Comparison of ENCODE assay signal across 1 cellular context in the genomic region with DNA sequence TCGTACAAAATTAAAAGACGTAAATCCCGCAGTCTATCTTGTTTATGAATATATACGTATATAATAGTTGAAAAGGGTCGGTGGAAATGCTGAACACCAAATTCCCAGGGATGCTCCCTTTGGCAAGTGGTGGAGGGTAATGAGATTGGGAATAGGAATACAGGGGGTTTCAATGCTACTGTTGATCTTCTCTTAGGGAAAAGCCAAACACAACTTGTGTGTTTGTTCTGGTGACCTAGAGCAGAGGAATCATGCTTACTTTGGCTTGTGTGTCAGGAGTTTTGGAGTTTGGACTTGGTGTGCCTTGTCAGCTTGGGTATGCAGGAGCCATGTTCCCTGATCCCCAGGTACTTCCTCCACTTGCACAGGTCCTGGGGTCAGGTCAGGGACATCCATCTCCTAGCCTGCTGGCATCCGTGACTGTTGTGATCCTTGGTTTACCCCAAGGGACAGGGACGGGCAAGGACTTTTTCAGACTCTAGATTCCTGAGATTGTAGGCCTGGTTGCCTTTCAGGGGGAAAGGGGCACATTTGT.
TF ChIP-seq lines count a peak whose summit lies in the region.

No MANE protein-coding gene starts in this region.

TF ChIP-seq in HepG2, 621 proteins besides CTCF, POLR2A, EP300 and RAD21 (continued from another document and continues in another):
- peak; percentile 43; the same call in 1 of the 2 replicates for TF ChIP-seq ZFX (CRISPR knock-in tag; IDR thresholded peaks at IDR 0.05; ENCODE audit: low read depth)
- TF ChIP-seq, protein P1, sequence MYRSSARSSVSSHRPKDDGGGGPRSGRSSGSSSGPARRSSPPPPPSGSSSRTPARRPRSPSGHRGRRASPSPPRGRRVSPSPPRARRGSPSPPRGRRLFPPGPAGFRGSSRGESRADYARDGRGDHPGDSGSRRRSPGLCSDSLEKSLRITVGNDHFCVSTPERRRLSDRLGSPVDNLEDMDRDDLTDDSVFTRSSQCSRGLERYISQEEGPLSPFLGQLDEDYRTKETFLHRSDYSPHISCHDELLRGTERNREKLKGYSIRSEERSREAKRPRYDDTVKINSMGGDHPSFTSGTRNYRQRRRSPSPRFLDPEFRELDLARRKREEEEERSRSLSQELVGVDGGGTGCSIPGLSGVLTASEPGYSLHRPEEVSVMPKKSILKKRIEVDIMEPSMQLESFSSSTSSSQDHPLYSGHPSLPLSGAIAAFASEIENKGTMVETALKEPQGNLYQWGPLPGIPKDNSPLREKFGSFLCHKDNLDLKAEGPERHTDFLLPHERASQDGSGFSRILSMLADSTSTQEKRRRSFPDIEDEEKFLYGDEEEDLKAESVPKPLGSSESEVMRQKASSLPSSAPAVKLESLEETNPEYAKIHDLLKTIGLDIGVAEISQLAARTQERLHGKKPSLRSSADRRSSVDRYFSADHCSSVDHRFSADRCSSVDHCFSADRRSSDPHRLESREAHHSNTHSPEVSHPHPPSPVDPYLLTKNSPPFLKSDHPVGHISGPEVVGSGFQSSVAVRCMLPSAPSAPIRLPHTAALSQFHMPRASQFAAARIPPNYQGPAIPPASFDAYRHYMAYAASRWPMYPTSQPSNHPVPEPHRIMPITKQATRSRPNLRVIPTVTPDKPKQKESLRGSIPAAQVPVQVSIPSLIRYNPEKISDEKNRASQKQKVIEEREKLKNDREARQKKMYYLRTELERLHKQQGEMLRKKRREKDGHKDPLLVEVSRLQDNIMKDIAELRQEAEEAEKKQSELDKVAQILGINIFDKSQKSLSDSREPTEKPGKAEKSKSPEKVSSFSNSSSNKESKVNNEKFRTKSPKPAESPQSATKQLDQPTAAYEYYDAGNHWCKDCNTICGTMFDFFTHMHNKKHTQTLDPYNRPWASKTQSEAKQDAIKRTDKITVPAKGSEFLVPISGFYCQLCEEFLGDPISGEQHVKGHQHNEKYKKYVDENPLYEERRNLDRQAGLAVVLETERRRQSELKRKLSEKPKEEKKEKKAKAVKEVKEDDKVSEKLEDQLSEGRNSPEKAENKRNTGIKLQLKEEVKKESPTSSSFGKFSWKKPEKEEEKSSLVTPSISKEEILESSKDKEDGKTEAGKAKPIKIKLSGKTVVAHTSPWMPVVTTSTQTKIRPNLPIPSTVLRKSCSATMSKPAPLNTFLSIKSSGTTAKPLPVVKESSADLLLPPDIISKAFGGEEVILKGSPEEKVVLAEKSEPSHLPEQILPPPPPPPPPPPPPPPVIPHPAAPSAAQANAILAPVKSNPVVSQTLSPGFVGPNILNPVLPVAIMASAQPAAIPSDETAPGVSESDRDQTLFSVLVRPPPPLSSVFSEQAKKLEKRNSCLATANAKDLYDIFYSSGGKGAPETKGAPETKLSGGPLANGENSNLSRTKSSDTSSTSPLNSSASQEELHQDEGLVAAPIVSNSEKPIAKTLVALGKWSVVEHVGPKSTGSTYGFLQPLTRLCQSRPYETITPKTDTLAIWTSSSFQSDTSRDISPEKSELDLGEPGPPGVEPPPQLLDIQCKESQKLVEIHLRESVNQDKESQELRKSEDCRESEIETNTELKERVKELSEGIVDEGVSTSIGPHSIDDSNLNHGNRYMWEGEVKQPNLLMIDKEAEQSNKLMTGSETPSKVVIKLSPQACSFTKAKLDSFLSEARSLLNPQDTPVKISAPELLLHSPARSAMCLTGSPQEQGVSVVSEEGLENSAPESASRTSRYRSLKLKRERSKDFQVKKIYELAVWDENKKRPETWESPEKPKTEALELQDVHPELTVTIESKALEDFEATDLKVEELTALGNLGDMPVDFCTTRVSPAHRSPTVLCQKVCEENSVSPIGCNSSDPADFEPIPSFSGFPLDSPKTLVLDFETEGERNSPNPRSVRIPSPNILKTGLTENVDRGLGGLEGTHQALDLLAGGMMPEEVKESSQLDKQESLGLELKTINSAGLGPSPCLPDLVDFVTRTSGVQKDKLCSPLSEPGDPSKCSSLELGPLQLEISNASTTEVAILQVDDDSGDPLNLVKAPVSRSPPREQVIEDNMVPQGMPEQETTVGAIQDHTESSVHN (CRISPR knock-in tag; IDR thresholded peaks at IDR 0.05), result no peak
- TF ChIP-seq SMC3 (IDR thresholded peaks at IDR 0.05; ENCODE audit: low read length), result no peak
- 0 out of 2 replicates have a peak, but pooled peaks have one; percentile 26 for TF ChIP-seq MIER2 (CRISPR knock-in tag; IDR thresholded peaks at IDR 0.05)
- TF ChIP-seq, protein P2, sequence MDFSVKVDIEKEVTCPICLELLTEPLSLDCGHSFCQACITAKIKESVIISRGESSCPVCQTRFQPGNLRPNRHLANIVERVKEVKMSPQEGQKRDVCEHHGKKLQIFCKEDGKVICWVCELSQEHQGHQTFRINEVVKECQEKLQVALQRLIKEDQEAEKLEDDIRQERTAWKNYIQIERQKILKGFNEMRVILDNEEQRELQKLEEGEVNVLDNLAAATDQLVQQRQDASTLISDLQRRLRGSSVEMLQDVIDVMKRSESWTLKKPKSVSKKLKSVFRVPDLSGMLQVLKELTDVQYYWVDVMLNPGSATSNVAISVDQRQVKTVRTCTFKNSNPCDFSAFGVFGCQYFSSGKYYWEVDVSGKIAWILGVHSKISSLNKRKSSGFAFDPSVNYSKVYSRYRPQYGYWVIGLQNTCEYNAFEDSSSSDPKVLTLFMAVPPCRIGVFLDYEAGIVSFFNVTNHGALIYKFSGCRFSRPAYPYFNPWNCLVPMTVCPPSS (IDR thresholded peaks at IDR 0.05), result no peak
- TF ChIP-seq HIVEP1 (CRISPR knock-in tag; IDR thresholded peaks at IDR 0.05), result no peak
- TF ChIP-seq BRCA1 (CRISPR knock-in tag; IDR thresholded peaks at IDR 0.05), result no peak
- TF ChIP-seq STAG1 (CRISPR knock-in tag; IDR thresholded peaks at IDR 0.05), result no peak
- TF ChIP-seq, protein P3, sequence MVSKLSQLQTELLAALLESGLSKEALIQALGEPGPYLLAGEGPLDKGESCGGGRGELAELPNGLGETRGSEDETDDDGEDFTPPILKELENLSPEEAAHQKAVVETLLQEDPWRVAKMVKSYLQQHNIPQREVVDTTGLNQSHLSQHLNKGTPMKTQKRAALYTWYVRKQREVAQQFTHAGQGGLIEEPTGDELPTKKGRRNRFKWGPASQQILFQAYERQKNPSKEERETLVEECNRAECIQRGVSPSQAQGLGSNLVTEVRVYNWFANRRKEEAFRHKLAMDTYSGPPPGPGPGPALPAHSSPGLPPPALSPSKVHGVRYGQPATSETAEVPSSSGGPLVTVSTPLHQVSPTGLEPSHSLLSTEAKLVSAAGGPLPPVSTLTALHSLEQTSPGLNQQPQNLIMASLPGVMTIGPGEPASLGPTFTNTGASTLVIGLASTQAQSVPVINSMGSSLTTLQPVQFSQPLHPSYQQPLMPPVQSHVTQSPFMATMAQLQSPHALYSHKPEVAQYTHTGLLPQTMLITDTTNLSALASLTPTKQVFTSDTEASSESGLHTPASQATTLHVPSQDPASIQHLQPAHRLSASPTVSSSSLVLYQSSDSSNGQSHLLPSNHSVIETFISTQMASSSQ (IDR thresholded peaks at IDR 0.05; ENCODE audit: low read depth), result no peak
- TF ChIP-seq, protein P3 (CRISPR knock-in tag; IDR thresholded peaks at IDR 0.05; ENCODE audit: borderline replicate concordance), result no peak
- TF ChIP-seq PHF5A (CRISPR knock-in tag; IDR thresholded peaks at IDR 0.05; ENCODE audit: low read depth, unreplicated experiment), result no peak
- TF ChIP-seq, protein P4, sequence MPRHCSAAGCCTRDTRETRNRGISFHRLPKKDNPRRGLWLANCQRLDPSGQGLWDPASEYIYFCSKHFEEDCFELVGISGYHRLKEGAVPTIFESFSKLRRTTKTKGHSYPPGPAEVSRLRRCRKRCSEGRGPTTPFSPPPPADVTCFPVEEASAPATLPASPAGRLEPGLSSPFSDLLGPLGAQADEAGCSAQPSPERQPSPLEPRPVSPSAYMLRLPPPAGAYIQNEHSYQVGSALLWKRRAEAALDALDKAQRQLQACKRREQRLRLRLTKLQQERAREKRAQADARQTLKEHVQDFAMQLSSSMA (CRISPR knock-in tag; IDR thresholded peaks at IDR 0.05), result 0 out of 2 replicates have a peak, but pooled peaks have one; percentile 19
- TF ChIP-seq RBFOX2 (IDR thresholded peaks at IDR 0.05; ENCODE audit: low read depth, low read length), result no peak
- TF ChIP-seq MTF1 (CRISPR knock-in tag; IDR thresholded peaks at IDR 0.05), result no peak
- no peak for TF ChIP-seq HDAC6 (IDR thresholded peaks at IDR 0.05; ENCODE audit: low read depth, low read length)
- TF ChIP-seq ZNF205 (CRISPR knock-in tag; IDR thresholded peaks at IDR 0.05), result no peak
- no peak for TF ChIP-seq DMAP1 (CRISPR knock-in tag; IDR thresholded peaks at IDR 0.05)
- no peak for TF ChIP-seq RBM22 (optimal IDR thresholded peaks at IDR 0.05; ENCODE audit: low read length)
- TF ChIP-seq NR2C2 (CRISPR knock-in tag; IDR thresholded peaks at IDR 0.05; ENCODE audit: borderline replicate concordance), result peak; percentile 35; the same call in 1 of the 2 replicates
- no peak for TF ChIP-seq KLF11 (CRISPR knock-in tag; IDR thresholded peaks at IDR 0.05)
- TF ChIP-seq, protein P5, sequence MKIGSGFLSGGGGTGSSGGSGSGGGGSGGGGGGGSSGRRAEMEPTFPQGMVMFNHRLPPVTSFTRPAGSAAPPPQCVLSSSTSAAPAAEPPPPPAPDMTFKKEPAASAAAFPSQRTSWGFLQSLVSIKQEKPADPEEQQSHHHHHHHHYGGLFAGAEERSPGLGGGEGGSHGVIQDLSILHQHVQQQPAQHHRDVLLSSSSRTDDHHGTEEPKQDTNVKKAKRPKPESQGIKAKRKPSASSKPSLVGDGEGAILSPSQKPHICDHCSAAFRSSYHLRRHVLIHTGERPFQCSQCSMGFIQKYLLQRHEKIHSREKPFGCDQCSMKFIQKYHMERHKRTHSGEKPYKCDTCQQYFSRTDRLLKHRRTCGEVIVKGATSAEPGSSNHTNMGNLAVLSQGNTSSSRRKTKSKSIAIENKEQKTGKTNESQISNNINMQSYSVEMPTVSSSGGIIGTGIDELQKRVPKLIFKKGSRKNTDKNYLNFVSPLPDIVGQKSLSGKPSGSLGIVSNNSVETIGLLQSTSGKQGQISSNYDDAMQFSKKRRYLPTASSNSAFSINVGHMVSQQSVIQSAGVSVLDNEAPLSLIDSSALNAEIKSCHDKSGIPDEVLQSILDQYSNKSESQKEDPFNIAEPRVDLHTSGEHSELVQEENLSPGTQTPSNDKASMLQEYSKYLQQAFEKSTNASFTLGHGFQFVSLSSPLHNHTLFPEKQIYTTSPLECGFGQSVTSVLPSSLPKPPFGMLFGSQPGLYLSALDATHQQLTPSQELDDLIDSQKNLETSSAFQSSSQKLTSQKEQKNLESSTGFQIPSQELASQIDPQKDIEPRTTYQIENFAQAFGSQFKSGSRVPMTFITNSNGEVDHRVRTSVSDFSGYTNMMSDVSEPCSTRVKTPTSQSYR (CRISPR knock-in tag; IDR thresholded peaks at IDR 0.05; ENCODE audit: borderline replicate concordance), result peak; percentile 32; the same call in 1 of the 2 replicates
- no peak for TF ChIP-seq XBP1 (CRISPR knock-in tag; IDR thresholded peaks at IDR 0.05)
- no peak for TF ChIP-seq ATF7 (IDR thresholded peaks at IDR 0.05)
- TF ChIP-seq ATF7 (CRISPR knock-in tag; IDR thresholded peaks at IDR 0.05), result no peak
- TF ChIP-seq, protein P6, sequence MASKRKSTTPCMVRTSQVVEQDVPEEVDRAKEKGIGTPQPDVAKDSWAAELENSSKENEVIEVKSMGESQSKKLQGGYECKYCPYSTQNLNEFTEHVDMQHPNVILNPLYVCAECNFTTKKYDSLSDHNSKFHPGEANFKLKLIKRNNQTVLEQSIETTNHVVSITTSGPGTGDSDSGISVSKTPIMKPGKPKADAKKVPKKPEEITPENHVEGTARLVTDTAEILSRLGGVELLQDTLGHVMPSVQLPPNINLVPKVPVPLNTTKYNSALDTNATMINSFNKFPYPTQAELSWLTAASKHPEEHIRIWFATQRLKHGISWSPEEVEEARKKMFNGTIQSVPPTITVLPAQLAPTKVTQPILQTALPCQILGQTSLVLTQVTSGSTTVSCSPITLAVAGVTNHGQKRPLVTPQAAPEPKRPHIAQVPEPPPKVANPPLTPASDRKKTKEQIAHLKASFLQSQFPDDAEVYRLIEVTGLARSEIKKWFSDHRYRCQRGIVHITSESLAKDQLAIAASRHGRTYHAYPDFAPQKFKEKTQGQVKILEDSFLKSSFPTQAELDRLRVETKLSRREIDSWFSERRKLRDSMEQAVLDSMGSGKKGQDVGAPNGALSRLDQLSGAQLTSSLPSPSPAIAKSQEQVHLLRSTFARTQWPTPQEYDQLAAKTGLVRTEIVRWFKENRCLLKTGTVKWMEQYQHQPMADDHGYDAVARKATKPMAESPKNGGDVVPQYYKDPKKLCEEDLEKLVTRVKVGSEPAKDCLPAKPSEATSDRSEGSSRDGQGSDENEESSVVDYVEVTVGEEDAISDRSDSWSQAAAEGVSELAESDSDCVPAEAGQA (IDR thresholded peaks at IDR 0.05; ENCODE audit: low read depth), result peak; percentile 32; the same call in 1 of the 2 replicates
- TF ChIP-seq, protein P6 (CRISPR knock-in tag; IDR thresholded peaks at IDR 0.05; ENCODE audit: borderline replicate concordance), result no peak
- TF ChIP-seq AHR (CRISPR knock-in tag; IDR thresholded peaks at IDR 0.05), result no peak
- TF ChIP-seq ZFP36 (IDR thresholded peaks at IDR 0.05; ENCODE audit: borderline replicate concordance, low read depth, low read length, partially characterized antibody), result no peak
- peak; percentile 57; the same call in 1 of the 2 replicates for TF ChIP-seq ZNF350 (CRISPR knock-in tag; IDR thresholded peaks at IDR 0.05; ENCODE audit: borderline replicate concordance, low read depth)
